In the genomic region with DNA sequence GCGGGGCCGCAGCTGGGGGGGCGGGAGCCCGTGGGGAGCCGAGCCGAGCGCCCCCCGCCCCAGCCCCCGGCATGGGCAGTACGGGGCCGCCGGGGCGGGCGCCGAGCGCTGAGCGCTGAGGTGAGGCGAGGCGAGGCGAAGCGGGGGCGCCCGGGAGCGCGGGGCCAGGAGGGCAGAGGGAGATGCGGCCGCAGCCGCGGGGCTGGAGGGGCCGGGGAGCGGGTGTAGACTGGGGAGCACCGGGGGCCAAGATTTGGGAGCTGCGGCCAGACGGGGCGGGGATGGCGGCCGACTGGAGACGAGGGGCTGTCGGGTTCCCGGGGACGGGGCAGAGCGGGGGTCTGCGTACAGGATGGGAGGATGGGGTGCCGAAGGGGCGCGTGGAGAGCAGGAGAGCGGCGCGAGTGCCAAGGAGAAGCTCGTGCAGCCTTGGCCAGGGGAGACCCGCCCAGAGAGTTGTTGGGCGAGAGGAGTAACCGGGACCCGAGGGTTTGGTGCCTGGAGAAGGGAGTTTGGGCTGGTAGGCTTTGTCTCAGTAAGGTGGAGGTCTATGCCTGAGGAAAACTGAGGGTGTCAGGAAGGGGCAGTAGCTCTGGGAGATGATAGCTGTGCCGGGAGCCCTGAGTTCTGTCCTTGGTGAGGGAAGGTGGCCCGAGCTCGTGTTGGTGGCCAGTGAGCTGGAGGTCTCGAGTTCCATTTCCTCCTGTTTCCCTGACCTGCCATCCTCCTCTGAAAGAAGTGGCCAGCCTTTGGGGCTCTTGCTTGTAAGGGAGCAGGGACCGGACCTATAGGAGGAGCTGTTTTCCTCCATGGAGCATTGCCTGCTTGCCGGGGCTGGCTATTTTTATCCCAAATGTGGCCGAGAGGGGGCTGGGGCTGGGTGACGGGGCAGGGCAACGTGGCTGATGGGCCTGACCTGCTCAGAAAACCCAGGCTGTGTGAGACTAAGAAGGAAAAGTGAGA, we compare ENCODE assay signal across 8 cellular contexts. TPM values are rescaled to one million over a fixed set of nuclear protein-coding genes. Genes with fewer than 3 reads are reported as not detected.
DNase-seq lines count a peak whose midpoint lies in the region; ATAC-seq and TF ChIP-seq lines count a peak whose summit lies in the region.

No MANE protein-coding gene starts in this region.

- no peaks in the 10 kb centered on the region for H3K27me3 ChIP-seq in CD4-positive, CD25-positive, alpha-beta regulatory T cell (ENCODE audit: control insufficient read depth, insufficient read depth, low read length)
- H3K27me3 ChIP-seq in NT2/D1 (ENCODE audit: insufficient read depth, insufficient read length): peaks cover 11% of the 10 kb centered on the region
- peaks cover 0 to 33% (median 0%) of the 10 kb centered on the region in 7 donors for H3K27me3 ChIP-seq in heart right ventricle

- peak overlapping the region; percentile 90 for H3K4me3 ChIP-seq in CD4-positive, CD25-positive, alpha-beta regulatory T cell (ENCODE audit: low read depth, low read length)
- H3K4me3 ChIP-seq in NT2/D1 (ENCODE audit: insufficient read length, low read depth) (peak overlapping the region; percentile 92), heart right ventricle (peak overlapping the region; percentile 69 to 89 (median 78))

- H3K9me3 Mint-ChIP-seq in CD4-positive, CD25-positive, alpha-beta regulatory T cell: no peaks in the 10 kb centered on the region
- no peaks in the 10 kb centered on the region for H3K9me3 Mint-ChIP-seq in osteocyte (ENCODE audit: unreplicated experiment)

- H3K36me3 Mint-ChIP-seq in CD4-positive, CD25-positive, alpha-beta regulatory T cell: peaks cover 8% of the 10 kb centered on the region
- H3K36me3 Mint-ChIP-seq in osteocyte (ENCODE audit: unreplicated experiment): peaks cover 4% of the 10 kb centered on the region

- peak overlapping the region; percentile 93 to 99 (median 98) for H3K4me3 Mint-ChIP-seq in CD4-positive, CD25-positive, alpha-beta regulatory T cell
- peak overlapping the region; percentile 93 for H3K4me3 Mint-ChIP-seq in osteocyte (ENCODE audit: unreplicated experiment)

- peaks cover 7% of the 10 kb centered on the region for H3K36me3 ChIP-seq in CD4-positive, CD25-positive, alpha-beta regulatory T cell (ENCODE audit: control insufficient read depth, insufficient read depth, low read length)
- H3K36me3 ChIP-seq in NT2/D1 (ENCODE audit: insufficient read depth, insufficient read length, low read length): peaks cover 19% of the 10 kb centered on the region
- H3K36me3 ChIP-seq in heart right ventricle: peaks cover 0 to 12% (median 0%) of the 10 kb centered on the region in 9 donors

- TF ChIP-seq CTCF in GM20000 (IDR thresholded peaks at IDR 0.05; ENCODE audit: extremely low read depth, missing control alignments) (no peak), heart right ventricle (IDR thresholded peaks at IDR 0.05) (peak in 8 of 9 donors; percentile 37 to 75 (median 61)), osteocyte (IDR thresholded peaks at IDR 0.05) (peak; percentile 72)

- no peaks in the 10 kb centered on the region for H3K9me3 ChIP-seq in CD4-positive, CD25-positive, alpha-beta regulatory T cell (ENCODE audit: control insufficient read depth in 2 of 2, low read length in 2 of 2)
- no peaks in the 10 kb centered on the region for H3K9me3 ChIP-seq in NT2/D1 (ENCODE audit: insufficient read depth, low read length)
- no peaks in the 10 kb centered on the region for H3K9me3 ChIP-seq in heart right ventricle

- peak overlapping the region; percentile 98 for H3K9ac ChIP-seq in NT2/D1 (ENCODE audit: insufficient read length, low read depth)

- peaks cover 6 to 49% (median 23%) of the 10 kb centered on the region in 4 donors for H3K4me1 Mint-ChIP-seq in CD4-positive, CD25-positive, alpha-beta regulatory T cell
- H3K4me1 Mint-ChIP-seq in osteocyte (ENCODE audit: unreplicated experiment): peaks cover 35% of the 10 kb centered on the region

- peak overlapping the region; percentile 89 to 96 (median 95) for H3K27ac Mint-ChIP-seq in CD4-positive, CD25-positive, alpha-beta regulatory T cell
- H3K27ac Mint-ChIP-seq in osteocyte (ENCODE audit: unreplicated experiment): peak overlapping the region; percentile 98

- peaks cover 4% of the 10 kb centered on the region for H3K27me3 Mint-ChIP-seq in CD4-positive, CD25-positive, alpha-beta regulatory T cell
- peaks cover 20% of the 10 kb centered on the region for H3K27me3 Mint-ChIP-seq in osteocyte (ENCODE audit: unreplicated experiment)

- intact Hi-C loops in heart right ventricle (cut with DNase I): loop anchor here in 3 of 10 donors (5.0 to 10.0 kb wide), 3 partner anchors 54 to 229 kb away; partner anchors contain the start of genes HAX1 (in 2 of the 3) and UBE2Q1 (in 1 of the 3)

- 1% methylated on average over 55 to 63 of the region's 63 CpGs for WGBS in heart right ventricle, 2 donors

- H3K27ac ChIP-seq in CD4-positive, CD25-positive, alpha-beta regulatory T cell (ENCODE audit: insufficient read depth, low read length, poor library complexity, severe bottlenecking): peak overlapping the region; percentile 91
- H3K27ac ChIP-seq in angular gyrus (ENCODE audit: low read depth, low read length) (peak overlapping the region; percentile 79), heart right ventricle (peak overlapping the region; percentile 53 to 94 (median 92))

- H3K4me1 ChIP-seq in CD4-positive, CD25-positive, alpha-beta regulatory T cell (ENCODE audit: control insufficient read depth, insufficient read depth, low read length, poor library complexity, severe bottlenecking): peaks cover 54% of the 10 kb centered on the region
- peaks cover 35% of the 10 kb centered on the region for H3K4me1 ChIP-seq in NT2/D1 (ENCODE audit: insufficient read depth, insufficient read length)
- peaks cover 19 to 61% (median 44%) of the 10 kb centered on the region in 9 donors for H3K4me1 ChIP-seq in heart right ventricle

- peak; percentile 1 to 3 for ATAC-seq in CD4-positive, CD25-positive, alpha-beta regulatory T cell (ENCODE audit: low read depth in 2 of 2)
- ATAC-seq in heart right ventricle: peak; percentile 42 to 71 (median 61)
- ATAC-seq in GM21515 (IDR thresholded peaks at IDR 0.05; ENCODE audit: unreplicated experiment): no peak

- DNase-seq in CD4-positive, CD25-positive, alpha-beta regulatory T cell: peak; percentile 20 to 46 (median 44)
- peak; percentile 70 for DNase-seq in GM20000 (ENCODE audit: low spot score)
- DNase-seq in NT2/D1 (ENCODE audit: low read depth, low spot score): peak; percentile 91
- DNase-seq in heart right ventricle: peak; percentile 57 to 85
- peak; percentile 95 for DNase-seq in osteocyte (ENCODE audit: extremely low spot score, unreplicated experiment)
- DNase-seq in NCI-H187 treated with DMSO at 0.1 percent for 48 hours (lab: John Stamatoyannopoulos, UW): no peak

RNA-seq across cellular contexts. Expression of gene ATP8B2, which starts 0.5 kb away (rescaled TPM):
- 267 TPM for total RNA-seq in CD4-positive, CD25-positive, alpha-beta regulatory T cell
- polyA plus RNA-seq in CD4-positive, CD25-positive, alpha-beta regulatory T cell: 100 to 1,000 TPM in 2 of 4 donors, 10 to 100 TPM in 2; 76.0 to 127 (median 104) TPM
- total RNA-seq in heart right ventricle (10 to 100 TPM; 10.3 to 17.3 (median 13.3) TPM), osteocyte (94.4 and 98.5 TPM in 2 replicates)
- polyA plus RNA-seq in heart right ventricle: 10 to 100 TPM in 1 of 2 donors, 1 to 10 TPM in 1; 8.0 to 16.8 TPM

RNA-seq across cellular contexts. Expression of gene AQP10, which starts 5.0 kb away (rescaled TPM):
- total RNA-seq in CD4-positive, CD25-positive, alpha-beta regulatory T cell: 0.81 TPM
- polyA plus RNA-seq in CD4-positive, CD25-positive, alpha-beta regulatory T cell: not detected
- total RNA-seq in heart right ventricle (1 to 10 TPM in 1 of 10 donors, under 1 TPM in 6, not detected in 3; 0.12 to 1.5 (median 0.48) TPM), osteocyte (not detected in 2 replicates)
- polyA plus RNA-seq in heart right ventricle: under 1 TPM in 1 of 2 donors, not detected in 1; 0.35 TPM

RNA-seq across cellular contexts. Expression of gene HAX1, which starts 53.4 kb away (rescaled TPM):
- 60.2 TPM for total RNA-seq in CD4-positive, CD25-positive, alpha-beta regulatory T cell
- 100 to 1,000 TPM; 166 to 213 (median 194) TPM for polyA plus RNA-seq in CD4-positive, CD25-positive, alpha-beta regulatory T cell
- total RNA-seq in heart right ventricle (100 to 1,000 TPM; 162 to 196 (median 171) TPM), osteocyte (93.7 and 99.9 TPM in 2 replicates)
- polyA plus RNA-seq in heart right ventricle: 100 to 1,000 TPM; 171 to 313 TPM
